In the genomic region with DNA sequence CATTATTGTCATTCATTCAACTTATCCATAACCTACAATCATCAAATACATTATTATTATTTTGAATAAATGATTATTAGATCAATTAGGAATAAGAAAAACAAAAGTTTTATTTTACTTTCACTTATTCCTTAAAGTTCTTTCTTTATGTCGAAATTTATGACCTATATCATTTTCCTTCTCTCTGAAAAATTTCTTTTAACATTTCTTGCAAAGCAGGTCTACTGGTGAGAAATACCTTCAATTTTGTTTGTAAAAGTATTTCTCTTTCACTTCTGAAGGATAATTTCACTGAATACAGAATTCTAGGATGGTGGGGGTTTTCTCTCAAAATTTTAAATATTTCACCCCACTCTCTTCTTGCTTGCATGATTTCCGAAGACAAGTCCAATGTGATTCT, we compare ENCODE assay signal across 38 cellular contexts. TPM values are rescaled to one million over a fixed set of nuclear protein-coding genes. Genes with fewer than 3 reads are reported as not detected.
DNase-seq lines count a peak whose midpoint lies in the region; ATAC-seq, FAIRE-seq and TF ChIP-seq lines count a peak whose summit lies in the region.
"Had no signal": no experiment of that assay in that cellular context is flagged by ENCODE, and none has a peak within 500 bp of the region (broad histone marks: within the 10 kb centered on the region; RNA-seq: fewer than 3 reads in every experiment).

No MANE protein-coding gene starts in this region.

- TF ChIP-seq CTCF in HEK293 (tag by site-specific recombination; IDR thresholded peaks at IDR 0.05) (no peak), pancreas (IDR thresholded peaks at IDR 0.05) (no peak)

- no peak overlapping the region for H3K4me3 ChIP-seq in HEK293 (ENCODE audit: low read depth, low read length)
- H3K4me3 ChIP-seq in pancreas = no peak overlapping the region
- H3K4me3 ChIP-seq: A549; BLaER1; BLaER1 treated with 17β-estradiol and CSF1 and Interleukin-3, amounts not matched to agents 10 nM and 100 nM had no signal

- H3K4me1 ChIP-seq in HEK293 (ENCODE audit: control insufficient read depth, insufficient read depth, low read length) = no peaks in the 10 kb centered on the region
- H3K4me1 ChIP-seq in pancreas = peaks cover 0 to 4% (median 0%) of the 10 kb centered on the region in 3 donors
- H3K4me1 ChIP-seq: A549, BE2C, BLaER1, Caco-2 had no signal

- H3K9me3 ChIP-seq in HEK293 (ENCODE audit: control insufficient read depth, insufficient read depth, low read depth, low read length) (no peaks in the 10 kb centered on the region), pancreas (no peaks in the 10 kb centered on the region)
- H3K9me3 ChIP-seq: A549, BE2C, Caco-2 had no signal

- intact Hi-C loops in pancreas (cut with DNase I) = no loop called here

- POLR2A ChIA-PET in HEK293 (lab: Yijun Ruan, JAX) = no interaction called here

- FAIRE-seq in A204.1 (lab: Jason Lieb, UNC) (peak; percentile 58), TTC549 (lab: Jason Lieb, UNC) (peak; percentile 46), pancreas (lab: Jason Lieb, UNC) (peak; percentile 23)
- FAIRE-seq: A549, D721Med had no signal

- DNase-seq in pancreas = no peak
- DNase-seq in SIG-M5 (lab: John Stamatoyannopoulos, UW) = no peak
- DNase-seq in left lobe of liver (ENCODE audit: low spot score) = no peak
- DNase-seq: 8988T; ACHN; AML-193; BE2C; C1 segment of cervical spinal cord; Caco-2; Calu3; CD4-positive, alpha-beta memory T cell; CD4-positive, alpha-beta T cell; CD4-positive, CD25-positive, alpha-beta regulatory T cell; CD8-positive, alpha-beta memory T cell; CD8-positive, alpha-beta T cell; COR-L47; DMS 273 treated with DMSO at 0.1 percent for 48 hours; DMS153; DMS53; DMS79; DMS79 treated with DMSO at 0.1 percent for 48 hours; DND-41; EL had no signal

- H3K27ac ChIP-seq in HEK293 (ENCODE audit: extremely low read depth, low read depth, low read length) (no peak overlapping the region), pancreas (no peak overlapping the region)
- H3K27ac ChIP-seq: 22Rv1; A549; BLaER1; BLaER1 treated with 17β-estradiol and CSF1 and Interleukin-3, amounts not matched to agents 10 nM and 100 nM; C4-2B had no signal

- CTCF ChIA-PET in HEK293 (lab: Yijun Ruan, JAX) = interaction anchor here (0.6 to 1.1 kb wide), 5 partner anchors 13 to 667 kb away, joined by 3 read pairs; no protein-coding TSS in a partner anchor

- 63 to 67% methylated on average over 2 of the region's 2 CpGs for WGBS in pancreas, 2 donors

- H3K27me3 ChIP-seq in pancreas = no peaks in the 10 kb centered on the region
- H3K27me3 ChIP-seq: BE2C had no signal

- ATAC-seq in pancreas (no peak), GM18873 (IDR thresholded peaks at IDR 0.05; ENCODE audit: low FRiP score, unreplicated experiment) (no peak), HG03469 (IDR thresholded peaks at IDR 0.05; ENCODE audit: unreplicated experiment) (no peak), left lobe of liver (no peak)
- ATAC-seq: A549; CD8-positive, alpha-beta T cell had no signal

- no peaks in the 10 kb centered on the region for H3K36me3 ChIP-seq in HEK293 (ENCODE audit: control insufficient read depth in 2 of 2, insufficient read depth in 1 of 2, low read length in 2 of 2)
- H3K36me3 ChIP-seq in pancreas = no peaks in the 10 kb centered on the region
- H3K36me3 ChIP-seq: BE2C; BLaER1 treated with 17β-estradiol and CSF1 and Interleukin-3, amounts not matched to agents 10 nM and 100 nM had no signal

TF ChIP-seq in HEK293, 187 proteins besides CTCF, POLR2A, EP300 and RAD21:
- TF ChIP-seq ZNF544 (tag by site-specific recombination; IDR thresholded peaks at IDR 0.05) (no peak), PRDM1 (tag by site-specific recombination; IDR thresholded peaks at IDR 0.05) (peak; percentile 92), ZNF146 (tag by site-specific recombination; IDR thresholded peaks at IDR 0.05) (no peak), ZNF211 (tag by site-specific recombination; IDR thresholded peaks at IDR 0.05; ENCODE audit: low read depth) (no peak)

RNA-seq across cellular contexts. Expression of a gene that starts 2.6 kb away (rescaled TPM):
- total RNA-seq in pancreas (1 to 10 TPM in 4 of 6 donors, under 1 TPM in 2; 0.69 to 4.4 (median 1.3) TPM), left lobe of liver (not detected)
- 1 to 10 TPM in 1 of 2 donors, under 1 TPM in 1; 0.84 to 1.8 TPM for polyA plus RNA-seq in pancreas
- total RNA-seq: A172, A673 had no signal
- polyA plus RNA-seq: AG04450, BJ had no signal

RNA-seq across cellular contexts. Expression of a gene that starts 7.3 kb away (rescaled TPM):
- 1 to 10 TPM; 2.4 to 6.3 (median 4.1) TPM for total RNA-seq in pancreas
- 1 to 10 TPM; 2.4 to 5.0 TPM for polyA plus RNA-seq in pancreas
- total RNA-seq in left lobe of liver = 1.5 TPM

RNA-seq across cellular contexts. Expression of a gene that starts 32.4 kb away (rescaled TPM):
- total RNA-seq in pancreas (10 to 100 TPM; 13.1 to 32.8 (median 17.1) TPM), left lobe of liver (12.2 TPM)
- 10 to 100 TPM; 17.9 to 18.6 TPM for polyA plus RNA-seq in pancreas
